In the genomic region with DNA sequence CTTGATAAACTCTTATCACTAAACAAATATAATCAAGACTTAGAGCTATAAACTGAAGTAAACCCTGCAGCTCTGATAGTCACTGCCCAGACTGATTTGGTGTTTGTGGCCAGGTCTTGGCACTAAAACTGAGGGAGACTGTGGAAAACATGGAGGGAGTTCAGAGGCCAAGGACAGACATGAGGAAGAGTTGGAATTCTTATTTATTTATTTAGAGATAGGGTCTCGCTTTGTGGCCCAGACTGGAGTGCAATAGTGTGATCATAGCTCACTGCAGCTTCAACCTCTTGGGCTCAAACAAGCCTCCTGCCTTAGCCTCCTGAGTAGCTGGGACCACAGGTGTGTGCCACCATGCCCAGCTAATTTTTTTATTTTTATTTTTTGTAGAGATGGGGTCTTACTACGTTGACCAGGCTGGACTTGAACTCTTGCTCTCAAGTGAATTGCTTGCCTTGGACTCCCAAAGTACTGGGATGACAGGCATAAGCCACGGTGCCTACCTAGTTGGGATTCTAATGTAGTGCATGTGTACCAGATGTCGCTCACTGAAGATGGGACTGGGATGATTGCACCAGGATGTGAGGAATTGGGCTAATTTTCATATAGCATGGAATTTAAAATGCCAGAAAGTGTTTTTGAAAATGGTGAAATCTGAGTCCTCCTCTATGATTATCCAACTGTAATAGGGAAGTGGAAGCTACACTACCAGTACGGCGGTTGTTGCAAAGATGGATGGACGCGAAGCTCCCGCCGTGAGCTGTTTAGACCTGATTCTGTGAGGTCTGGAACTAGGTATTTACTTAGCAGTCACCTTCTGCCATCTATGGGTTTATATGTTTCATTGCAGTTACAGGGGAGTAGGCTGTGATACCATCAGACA, we compare ENCODE assay signal across 8 cellular contexts. TPM values are rescaled to one million over a fixed set of nuclear protein-coding genes. Genes with fewer than 3 reads are reported as not detected.
DNase-seq lines count a peak whose midpoint lies in the region; ATAC-seq and TF ChIP-seq lines count a peak whose summit lies in the region.

No MANE protein-coding gene starts in this region.

- H3K4me1 ChIP-seq in DND-41 (ENCODE audit: insufficient read depth, low read length) (peaks cover 28% of the 10 kb centered on the region), Karpas-422 (ENCODE audit: low read length) (peaks cover 9% of the 10 kb centered on the region), neuronal stem cell (ENCODE audit: control insufficient read depth in 2 of 2, insufficient read depth in 1 of 2, low read depth in 1 of 2, low read length in 2 of 2) (peaks cover 3 to 7% of the 10 kb centered on the region in 2 donors), aorta (ENCODE audit: control insufficient read depth in 1 of 2, insufficient read depth in 2 of 2, low read length in 2 of 2) (peaks cover 0 to 2% of the 10 kb centered on the region in 2 donors)

- H3K4me2 ChIP-seq in DND-41 (ENCODE audit: insufficient read depth, low read length) (peak overlapping the region; percentile 28), Karpas-422 (ENCODE audit: low read depth, low read length, poor library complexity, severe bottlenecking) (no peak overlapping the region), neuronal stem cell (ENCODE audit: insufficient read depth, low read length, poor library complexity, severe bottlenecking) (no peak overlapping the region)

- TF ChIP-seq CTCF in DND-41 (IDR thresholded peaks at IDR 0.05; ENCODE audit: borderline replicate concordance, extremely low read depth, low read length, poor library complexity, severe bottlenecking) (peak; percentile 93), fibroblast of pulmonary artery (IDR thresholded peaks at IDR 0.05; ENCODE audit: low read length, missing control alignments) (peak; percentile 79)

- ATAC-seq in DND-41 (ENCODE audit: insufficient read depth, low read depth) (peak; percentile 84), GM21529 (IDR thresholded peaks at IDR 0.05; ENCODE audit: unreplicated experiment) (peak; percentile 73), aorta (ENCODE audit: low FRiP score) (peak; percentile 85)
- peak; percentile 59 to 61 for ATAC-seq in activated T-cell treated with anti-CD3 and anti-CD28 coated beads, Interleukin-2, amount 50 U/mL, for 72 hours (replicated peaks in 1 of 2)

- no peak overlapping the region for H2BK12ac ChIP-seq in neuronal stem cell (ENCODE audit: low read length)

- no peaks in the 10 kb centered on the region for H3K9me3 Mint-ChIP-seq in activated T-cell treated with anti-CD3 and anti-CD28 coated beads, Interleukin-2, amount 50 U/mL, for 72 hours

- H2AFZ ChIP-seq in DND-41 (ENCODE audit: low read depth, low read length) (peak overlapping the region; percentile 5; the same call in 1 of the 2 replicates), Karpas-422 (ENCODE audit: low read length) (no peak overlapping the region), neuronal stem cell (ENCODE audit: low read length) (peak overlapping the region; percentile 65)

- H2BK15ac ChIP-seq in neuronal stem cell (ENCODE audit: low read length) = no peak overlapping the region

- intact Hi-C loops in aorta (cut with DNase I) = loop anchor here (1.0 to 10.0 kb wide), 3 partner anchors 90 to 333 kb away; no protein-coding TSS in a partner anchor

- H2BK5ac ChIP-seq in neuronal stem cell (ENCODE audit: low read length) = no peak overlapping the region

- H3K4ac ChIP-seq in neuronal stem cell (ENCODE audit: low read length) = no peak overlapping the region

- H3K27ac ChIP-seq in DND-41 (ENCODE audit: low read length) (peak overlapping the region; percentile 1; the same call in 1 of the 2 replicates), Karpas-422 (ENCODE audit: low read length) (no peak overlapping the region), neuronal stem cell (replicated peaks; ENCODE audit: low read length) (no peak overlapping the region), aorta (ENCODE audit: low read depth in 1 of 2, low read length in 2 of 2) (no peak overlapping the region)

- no peak overlapping the region for H3K23ac ChIP-seq in neuronal stem cell (ENCODE audit: low read depth, low read length, poor library complexity)

- H3K4me1 Mint-ChIP-seq in activated T-cell treated with anti-CD3 and anti-CD28 coated beads, Interleukin-2, amount 50 U/mL, for 72 hours (ENCODE audit: low read depth) = peaks cover 65% of the 10 kb centered on the region

- H3K4me3 ChIP-seq in DND-41 (ENCODE audit: low read depth in 1 of 2, low read length in 2 of 2) = no peak overlapping the region
- no peak overlapping the region for H3K4me3 ChIP-seq in Karpas-422 (ENCODE audit: low read length)
- no peak overlapping the region for H3K4me3 ChIP-seq in fibroblast of pulmonary artery (replicated peaks; ENCODE audit: low read depth, low read length)
- H3K4me3 ChIP-seq in neuronal stem cell (ENCODE audit: low read length in 2 of 2) = peak overlapping the region in 1 of 2 donors; percentile 1
- no peak overlapping the region for H3K4me3 ChIP-seq in aorta (ENCODE audit: low read length in 2 of 2)

- H4K20me1 ChIP-seq in DND-41 (ENCODE audit: insufficient read depth, low read length) (no peaks in the 10 kb centered on the region), Karpas-422 (ENCODE audit: insufficient read depth, low read depth, low read length) (no peaks in the 10 kb centered on the region)

- H4K91ac ChIP-seq in neuronal stem cell (ENCODE audit: low read depth, low read length, poor library complexity) = no peak overlapping the region

- no peak overlapping the region for H4K8ac ChIP-seq in neuronal stem cell (ENCODE audit: low read depth, low read length)

- H3K9me3 ChIP-seq in DND-41 (ENCODE audit: insufficient read depth, low read length, severe bottlenecking) (no peaks in the 10 kb centered on the region), Karpas-422 (ENCODE audit: low read length) (no peaks in the 10 kb centered on the region), neuronal stem cell (replicated peaks in 1 of 2; ENCODE audit: control insufficient read depth in 2 of 2, insufficient read depth in 1 of 2, low read depth in 1 of 2, low read length in 2 of 2) (no peaks in the 10 kb centered on the region), aorta (ENCODE audit: control insufficient read depth, low read length) (no peaks in the 10 kb centered on the region)

- H3K36me3 ChIP-seq in DND-41 (ENCODE audit: insufficient read depth, low read length) (no peaks in the 10 kb centered on the region), Karpas-422 (ENCODE audit: insufficient read depth, low read length) (no peaks in the 10 kb centered on the region), neuronal stem cell (replicated peaks in 1 of 2; ENCODE audit: control insufficient read depth in 2 of 2, insufficient read depth in 2 of 2, low read length in 2 of 2) (no peaks in the 10 kb centered on the region), aorta (ENCODE audit: control insufficient read depth in 1 of 2, insufficient read depth in 2 of 2, low read length in 1 of 2) (no peaks in the 10 kb centered on the region)

- no peak overlapping the region for H2BK120ac ChIP-seq in neuronal stem cell (ENCODE audit: low read depth, low read length)

- H3K27me3 ChIP-seq in DND-41 (ENCODE audit: insufficient read depth, low read length, poor library complexity) = no peaks in the 10 kb centered on the region
- no peaks in the 10 kb centered on the region for H3K27me3 ChIP-seq in Karpas-422 (ENCODE audit: low read length)
- H3K27me3 ChIP-seq in neuronal stem cell (ENCODE audit: control insufficient read depth in 3 of 3, insufficient read depth in 3 of 3, low read depth in 1 of 3, low read length in 3 of 3) = peaks cover 0 to 2% (median 0%) of the 10 kb centered on the region in 3 experiments
- H3K27me3 ChIP-seq in aorta (ENCODE audit: control insufficient read depth in 1 of 2, insufficient read depth in 2 of 2, low read length in 1 of 2) = no peaks in the 10 kb centered on the region

- H3K79me1 ChIP-seq in neuronal stem cell (ENCODE audit: low read depth, low read length) = no peaks in the 10 kb centered on the region

- H3K14ac ChIP-seq in neuronal stem cell (ENCODE audit: low read length) = no peak overlapping the region

- H3K79me2 ChIP-seq in DND-41 (ENCODE audit: insufficient read depth, low read length) (no peaks in the 10 kb centered on the region), Karpas-422 (ENCODE audit: low read length) (no peaks in the 10 kb centered on the region)

- no CpG with 5 or more reads among the region's 10 CpGs for WGBS in neuronal stem cell (ENCODE audit: extremely low coverage in 2 of 2, insufficient read length in 2 of 2, insufficient replicate concordance in 1 of 2), 2 donors
- 32% methylated on average over 10 of the region's 10 CpGs for WGBS in aorta, 2 donors

- peak overlapping the region; percentile 51 for H3K27ac Mint-ChIP-seq in activated T-cell treated with anti-CD3 and anti-CD28 coated beads, Interleukin-2, amount 50 U/mL, for 72 hours

- DNase-seq in DND-41 = peak; percentile 65
- peak; percentile 83 for DNase-seq in Karpas-422
- DNase-seq in OCI-M1 (lab: John Stamatoyannopoulos, UW) = peak; percentile 78
- DNase-seq in activated T-cell treated with anti-CD3 and anti-CD28 coated beads, Interleukin-2, amount 50 U/mL, for 72 hours = peak; percentile 59 to 63
- DNase-seq in fibroblast of pulmonary artery (ENCODE audit: low read depth) = peak; percentile 90
- peak; percentile 37 for DNase-seq in neuronal stem cell (ENCODE audit: low spot score)
- DNase-seq in aorta = peak in 1 of 2 donors; percentile 66

- H3K27me3 Mint-ChIP-seq in activated T-cell treated with anti-CD3 and anti-CD28 coated beads, Interleukin-2, amount 50 U/mL, for 72 hours (ENCODE audit: low read depth) = no peaks in the 10 kb centered on the region

- H3K9ac ChIP-seq in DND-41 (ENCODE audit: low read depth, low read length) (no peak overlapping the region), Karpas-422 (ENCODE audit: low read length) (no peak overlapping the region), neuronal stem cell (ENCODE audit: low read depth, low read length, poor library complexity) (no peak overlapping the region)

- H2AK5ac ChIP-seq in neuronal stem cell (ENCODE audit: low read depth, low read length) = no peak overlapping the region

- no peaks in the 10 kb centered on the region for H3K36me3 Mint-ChIP-seq in activated T-cell treated with anti-CD3 and anti-CD28 coated beads, Interleukin-2, amount 50 U/mL, for 72 hours (ENCODE audit: insufficient read depth in 2 of 2)

- H3K18ac ChIP-seq in neuronal stem cell (ENCODE audit: low read length) = no peak overlapping the region

- peak overlapping the region; percentile 66 to 86 for H3K4me3 Mint-ChIP-seq in activated T-cell treated with anti-CD3 and anti-CD28 coated beads, Interleukin-2, amount 50 U/mL, for 72 hours

- no peaks in the 10 kb centered on the region for H3K9me2 ChIP-seq in Karpas-422 (replicated peaks; ENCODE audit: insufficient read depth, low read length)

RNA-seq across cellular contexts. Expression of gene CTLA4, which starts 52.7 kb away (rescaled TPM):
- total RNA-seq in Karpas-422 (2014; rRNA removed; shearing (Covaris generic); ENCODE audit: low replicate concordance) = not detected in 2 replicates
- 100 to 1,000 TPM; 132 to 254 TPM for total RNA-seq in activated T-cell treated with anti-CD3 and anti-CD28 coated beads, Interleukin-2, amount 50 U/mL, for 72 hours
- not detected for polyA plus RNA-seq in neuronal stem cell (2013, experiment 1 of 2)
- polyA plus RNA-seq in neuronal stem cell (2013, experiment 2 of 2) = not detected
- total RNA-seq in aorta = 1 to 10 TPM in 1 of 2 donors, under 1 TPM in 1; 0.30 to 1.8 TPM
- polyA plus RNA-seq in aorta = not detected

Comparison
In these comparisons a context has a peak if more than half of its experiments do, and no peak if none do; other contexts are left out.
1. RNA of gene CTLA4, which starts 52.7 kb away (total RNA-seq): 132 to 254 TPM in activated T-cell treated with anti-CD3 and anti-CD28 coated beads, Interleukin-2, amount 50 U/mL, for 72 hours; 0.30 to 1.8 TPM in aorta and not detected in Karpas-422; every median in the first group is over 10 times any median in the second.
2. Peak in every context shown above with its lines, with median percentiles within 50 percentile points of each other: ATAC-seq.